In the genomic region with DNA sequence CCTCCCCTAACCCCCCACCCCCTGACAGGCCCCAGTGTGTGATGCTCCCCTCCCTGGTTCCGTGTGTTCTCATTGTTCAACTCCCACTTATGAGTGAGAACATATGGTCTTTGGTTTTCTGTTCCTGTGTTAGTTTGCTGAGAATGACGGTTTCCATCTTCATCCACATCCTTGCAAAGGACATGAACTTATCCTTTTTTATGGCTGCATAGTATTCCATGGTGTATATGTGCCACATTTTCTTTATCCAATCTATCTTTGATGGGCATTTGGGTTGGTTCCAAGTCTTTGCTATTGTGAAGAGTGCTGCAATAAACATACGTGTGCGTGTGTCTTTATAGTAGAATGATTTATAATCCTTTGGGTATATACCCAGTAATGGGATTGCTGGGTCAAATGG, we compare ENCODE assay signal across 21 cellular contexts. TPM values are rescaled to one million over a fixed set of nuclear protein-coding genes. Genes with fewer than 3 reads are reported as not detected.
"Had no signal": no experiment of that assay in that cellular context is flagged by ENCODE, and none has a peak within 500 bp of the region (broad histone marks: within the 10 kb centered on the region; RNA-seq: fewer than 3 reads in every experiment).

No MANE protein-coding gene starts in this region.

RNA-seq across cellular contexts. Expression of gene CDX4, which starts 45.3 kb away (rescaled TPM):
- total RNA-seq: activated naive CD4-positive, alpha-beta T cell treated with anti-CD3 and anti-CD28 coated beads for 36 hours; activated naive CD4-positive, alpha-beta T cell treated with anti-CD3 and anti-CD28 coated beads, Interleukin-2, amount 50 U/mL, for 72 hours; activated naive CD8-positive, alpha-beta T cell treated with anti-CD3 and anti-CD28 coated beads for 36 hours; activated naive CD8-positive, alpha-beta T cell treated with anti-CD3 and anti-CD28 coated beads, Interleukin-2, amount 10 ng/mL, durations not matched to agents 7 days and 5 days; activated T-cell treated with anti-CD3 and anti-CD28 coated beads, Interleukin-2, amount 50 U/mL, for 4 hours; activated T-cell treated with anti-CD3 and anti-CD28 coated beads, Interleukin-2, amount 50 U/mL, for 72 hours; activated T-helper 1 cell treated with anti-CD3 and anti-CD28 coated beads, Interleukin-12 subunit alpha, Interleukin-12 subunit beta, Interleukin-2, Interleukin-4 antibody, amounts not matched to agents 30 ng/mL and 10 ng/mL and 1 ng/mL, durations not matched to agents 14 hours and 24 hours and 36 hours; activated T-helper 17 cell treated with anti-CD3 and anti-CD28 coated beads, Interleukin-2, amount 50 U/mL, for 72 hours; activated T-helper 2 cell treated with anti-CD3 and anti-CD28 coated beads, Interferon-gamma antibody, Interleukin-2, Interleukin-4, amounts not matched to agents 10 μg/mL and 5 μg/mL and 100 μg/mL, durations not matched to agents 14 hours and 24 hours and 36 hours; adrenal gland; aorta; ascending aorta; astrocyte; body of pancreas; breast epithelium; bronchial epithelial cell; cardiac muscle cell; cardiac septum; cerebellum; chondrocyte had no signal
- polyA plus RNA-seq: adipose tissue, adrenal gland, aorta, cardiac muscle cell had no signal
